In the genomic region with DNA sequence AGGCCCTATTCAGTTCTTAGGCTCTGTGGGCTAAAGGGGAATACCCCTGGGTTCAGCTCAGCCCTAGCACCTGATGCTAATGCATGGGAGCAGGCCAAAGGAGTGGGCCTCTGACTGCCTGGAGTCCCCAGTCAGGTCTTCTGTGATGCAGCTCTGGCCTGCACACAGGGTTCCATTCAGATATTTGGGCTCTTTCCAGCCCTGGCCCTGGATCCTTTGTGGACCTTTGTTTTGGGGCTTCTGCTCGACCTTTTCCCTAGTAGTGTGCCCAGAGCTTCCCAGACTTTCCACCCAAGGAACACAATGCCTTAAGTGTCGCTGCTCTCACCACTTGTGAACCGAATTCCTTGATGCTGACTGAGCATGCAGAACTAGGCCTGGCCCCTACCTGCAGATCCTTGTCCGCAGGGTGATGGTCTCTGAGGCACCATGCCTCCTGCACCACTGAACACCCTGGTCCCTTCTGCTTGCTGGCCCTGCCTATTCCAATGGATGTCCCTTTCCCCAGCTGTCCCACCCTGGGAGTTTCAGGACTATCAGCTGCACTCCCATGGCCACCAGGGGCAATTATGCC, we compare ENCODE assay signal across 29 cellular contexts. TPM values are rescaled to one million over a fixed set of nuclear protein-coding genes. Genes with fewer than 3 reads are reported as not detected.
"Had no signal": no experiment of that assay in that cellular context is flagged by ENCODE, and none has a peak within 500 bp of the region (broad histone marks: within the 10 kb centered on the region; RNA-seq: fewer than 3 reads in every experiment).

No MANE protein-coding gene starts in this region.

- H3K27me3 ChIP-seq: breast epithelium, Peyer's patch, SJCRH30 had no signal

- DNase-seq: activated B cell treated with CpG ODN at 0.5 μM for 24 hours; activated CD4-positive, alpha-beta T cell treated with anti-CD3 and anti-CD28 coated beads for 1 hour; activated CD4-positive, alpha-beta T cell treated with anti-CD3 and anti-CD28 coated beads, Interleukin-2, amount 10 ng/mL, durations not matched to agents 24 days and 14 days; activated CD4-positive, alpha-beta T cell treated with anti-CD3 and anti-CD28 coated beads, Interleukin-2, amount 50 U/mL, for 48 hours; activated CD8-positive, alpha-beta memory T cell treated with anti-CD3 and anti-CD28 coated beads, Interleukin-2, amount 10 ng/mL, durations not matched to agents 7 days and 5 days; activated gamma-delta T cell; activated naive CD4-positive, alpha-beta T cell treated with anti-CD3 and anti-CD28 coated beads for 36 hours; activated naive CD8-positive, alpha-beta T cell treated with anti-CD3 and anti-CD28 coated beads for 36 hours; activated T-cell treated with anti-CD3 and anti-CD28 coated beads, Interleukin-2, amount 50 U/mL, for 24 hours; aorta; Karpas-422; MM.1S; NCI-H1105; NCI-H1436; NCI-H1694 treated with DMSO at 0.1 percent for 48 hours; NCI-H2029 treated with DMSO at 0.1 percent for 48 hours; NCI-H345; NCI-H510A; NCI-H69; Peyer's patch; Right ventricle myocardium superior; SJCRH30; SW 1271; T-helper 9 cell had no signal

- H3K9me3 Mint-ChIP-seq: activated B cell treated with CpG ODN at 0.5 μM for 24 hours; activated CD4-positive, alpha-beta T cell treated with anti-CD3 and anti-CD28 coated beads, Interleukin-2, amount 10 ng/mL, durations not matched to agents 24 days and 14 days; activated naive CD4-positive, alpha-beta T cell treated with anti-CD3 and anti-CD28 coated beads for 36 hours; activated naive CD8-positive, alpha-beta T cell treated with anti-CD3 and anti-CD28 coated beads for 36 hours; activated T-cell treated with anti-CD3 and anti-CD28 coated beads, Interleukin-2, amount 50 U/mL, for 24 hours; activated T-helper 1 cell treated with anti-CD3 and anti-CD28 coated beads, Interleukin-12 subunit alpha, Interleukin-12 subunit beta, Interleukin-2, Interleukin-4 antibody, amounts not matched to agents 30 ng/mL and 10 ng/mL and 1 ng/mL, durations not matched to agents 14 hours and 24 hours and 36 hours; T-helper 1 cell treated with Interleukin-12 subunit alpha and Interleukin-12 subunit beta and Interleukin-4 antibody, amounts not matched to agents 30 μg/mL and 1 μg/mL, for 36 hours had no signal

- H3K27ac Mint-ChIP-seq: activated B cell treated with CpG ODN at 0.5 μM for 24 hours; activated CD4-positive, alpha-beta T cell treated with anti-CD3 and anti-CD28 coated beads, Interleukin-2, amount 10 ng/mL, durations not matched to agents 24 days and 14 days; activated CD8-positive, alpha-beta memory T cell treated with anti-CD3 and anti-CD28 coated beads, Interleukin-2, amount 10 ng/mL, durations not matched to agents 7 days and 5 days; activated naive CD4-positive, alpha-beta T cell treated with anti-CD3 and anti-CD28 coated beads for 36 hours; activated naive CD8-positive, alpha-beta T cell treated with anti-CD3 and anti-CD28 coated beads for 36 hours; activated T-cell treated with anti-CD3 and anti-CD28 coated beads, Interleukin-2, amount 50 U/mL, for 24 hours; activated T-helper 1 cell treated with anti-CD3 and anti-CD28 coated beads, Interleukin-12 subunit alpha, Interleukin-12 subunit beta, Interleukin-2, Interleukin-4 antibody, amounts not matched to agents 30 ng/mL and 10 ng/mL and 1 ng/mL, durations not matched to agents 14 hours and 24 hours and 36 hours; T-helper 1 cell treated with Interleukin-12 subunit alpha and Interleukin-12 subunit beta and Interleukin-4 antibody, amounts not matched to agents 30 μg/mL and 1 μg/mL, for 36 hours had no signal

- H3K27ac ChIP-seq: breast epithelium, Peyer's patch, RWPE1, SJCRH30 had no signal

- ATAC-seq: activated CD8-positive, alpha-beta memory T cell treated with anti-CD3 and anti-CD28 coated beads, Interleukin-2, amount 10 ng/mL, durations not matched to agents 7 days and 5 days; SK-N-SH treated with all-trans-retinoic acid at 6 μM for 48 hours had no signal

- H3K4me3 Mint-ChIP-seq: activated B cell treated with CpG ODN at 0.5 μM for 24 hours; activated CD4-positive, alpha-beta T cell treated with anti-CD3 and anti-CD28 coated beads, Interleukin-2, amount 10 ng/mL, durations not matched to agents 24 days and 14 days; activated CD8-positive, alpha-beta memory T cell treated with anti-CD3 and anti-CD28 coated beads, Interleukin-2, amount 10 ng/mL, durations not matched to agents 7 days and 5 days; activated naive CD4-positive, alpha-beta T cell treated with anti-CD3 and anti-CD28 coated beads for 36 hours; activated naive CD8-positive, alpha-beta T cell treated with anti-CD3 and anti-CD28 coated beads for 36 hours; activated T-cell treated with anti-CD3 and anti-CD28 coated beads, Interleukin-2, amount 50 U/mL, for 24 hours; activated T-helper 1 cell treated with anti-CD3 and anti-CD28 coated beads, Interleukin-12 subunit alpha, Interleukin-12 subunit beta, Interleukin-2, Interleukin-4 antibody, amounts not matched to agents 30 ng/mL and 10 ng/mL and 1 ng/mL, durations not matched to agents 14 hours and 24 hours and 36 hours; T-helper 1 cell treated with Interleukin-12 subunit alpha and Interleukin-12 subunit beta and Interleukin-4 antibody, amounts not matched to agents 30 μg/mL and 1 μg/mL, for 36 hours had no signal

- H3K9me3 ChIP-seq: breast epithelium, Peyer's patch, SJCRH30 had no signal

- H3K4me3 ChIP-seq: breast epithelium, Peyer's patch, SJCRH30 had no signal

- H3K4me1 ChIP-seq: SJCRH30 had no signal

- H3K27me3 Mint-ChIP-seq: activated B cell treated with CpG ODN at 0.5 μM for 24 hours; activated CD4-positive, alpha-beta T cell treated with anti-CD3 and anti-CD28 coated beads, Interleukin-2, amount 10 ng/mL, durations not matched to agents 24 days and 14 days; activated CD8-positive, alpha-beta memory T cell treated with anti-CD3 and anti-CD28 coated beads, Interleukin-2, amount 10 ng/mL, durations not matched to agents 7 days and 5 days; activated naive CD8-positive, alpha-beta T cell treated with anti-CD3 and anti-CD28 coated beads for 36 hours; activated T-cell treated with anti-CD3 and anti-CD28 coated beads, Interleukin-2, amount 50 U/mL, for 24 hours had no signal

RNA-seq across cellular contexts. Expression of gene GHRL, which starts 23.1 kb away (rescaled TPM):
- total RNA-seq: activated naive CD4-positive, alpha-beta T cell treated with anti-CD3 and anti-CD28 coated beads for 36 hours; Right ventricle myocardium superior; SJCRH30 had no signal
